ENCODE assay signal across 1 cellular context in genomic region chr1:1319646-1319941, GRCh38.
TF ChIP-seq lines count a peak whose summit lies in the region.

No MANE protein-coding gene starts in this region.

TF ChIP-seq in WTC11, 78 proteins besides CTCF, POLR2A, EP300 and RAD21 (continued from another document):
- TF ChIP-seq PRDM15 (CRISPR knock-in tag; IDR thresholded peaks at IDR 0.05) (no peak), ZNF138 (CRISPR knock-in tag; conservative IDR thresholded peaks at IDR 0.05) (no peak), MYBL2 (CRISPR knock-in tag; IDR thresholded peaks at IDR 0.05) (no peak), ARID4B (CRISPR knock-in tag; IDR thresholded peaks at IDR 0.05; ENCODE audit: borderline replicate concordance) (no peak), RELA (CRISPR knock-in tag; IDR thresholded peaks at IDR 0.05; ENCODE audit: borderline replicate concordance) (no peak), ATF3 (CRISPR knock-in tag; conservative IDR thresholded peaks at IDR 0.05) (no peak), NFYB (CRISPR knock-in tag; conservative IDR thresholded peaks at IDR 0.05; ENCODE audit: low read depth) (no peak)
TF ChIP-seq in WTC11: peak in this region for 0.
